In genomic region chr16:15952265-15952711, GRCh38 we compare ENCODE assay signal across 1 cellular context.
TF ChIP-seq lines count a peak whose summit lies in the region.

No MANE protein-coding gene starts in this region.

TF ChIP-seq in K562, 482 proteins besides CTCF, POLR2A, EP300 and RAD21:
- TF ChIP-seq ZNF395 (CRISPR knock-in tag; IDR thresholded peaks at IDR 0.05) (peak; percentile 40; the same call in 1 of the 2 replicates), ID3 (CRISPR knock-in tag; IDR thresholded peaks at IDR 0.05) (no peak), ID3 (tag; IDR thresholded peaks at IDR 0.05) (peak; percentile 70; the same call in 1 of the 2 replicates), KDM4B (IDR thresholded peaks at IDR 0.05; ENCODE audit: borderline replicate concordance in 2 of 2, low read depth in 1 of 2) (no peak), CTBP1 (IDR thresholded peaks at IDR 0.05; ENCODE audit: borderline replicate concordance) (peak; percentile 38; the same call in 1 of the 2 replicates), RBM39 (optimal IDR thresholded peaks at IDR 0.05; ENCODE audit: low read depth, low read length) (no peak), SMAD1 (IDR thresholded peaks at IDR 0.05; ENCODE audit: low read depth, low read length, partially characterized antibody) (peak; percentile 25), ZNF133 (CRISPR knock-in tag; IDR thresholded peaks at IDR 0.05) (no peak), ESRRA (IDR thresholded peaks at IDR 0.05; ENCODE audit: borderline replicate concordance, low read depth) (peak; percentile 84), GTF2B (IDR thresholded peaks at IDR 0.05; ENCODE audit: extremely low read depth, insufficient read length) (no peak), NR2C1 (IDR thresholded peaks at IDR 0.05) (no peak), NR2C1 (tag; IDR thresholded peaks at IDR 0.05) (0 out of 2 replicates have a peak, but pooled peaks have one; percentile 20), ZNF778 (CRISPR knock-in tag; IDR thresholded peaks at IDR 0.05) (no peak), NR2C2 (CRISPR knock-in tag; IDR thresholded peaks at IDR 0.05) (no peak), NR2C2 (tag; IDR thresholded peaks at IDR 0.05) (0 out of 2 replicates have a peak, but pooled peaks have one; percentile 34), MYC (IDR thresholded peaks at IDR 0.05; ENCODE audit: low read depth, low read length) (no peak), MYC (CRISPR knock-in tag; IDR thresholded peaks at IDR 0.05; ENCODE audit: borderline replicate concordance, low read depth) (no peak), TRIM28 (IDR thresholded peaks at IDR 0.05) (no peak), SMAD2 (IDR thresholded peaks at IDR 0.05; ENCODE audit: low read depth, low read length) (no peak), CBX1 (IDR thresholded peaks at IDR 0.05; ENCODE audit: low read depth) (no peak), ZNF316 (IDR thresholded peaks at IDR 0.05) (no peak)
